ENCODE assay signal across 1 cellular context in the genomic region with DNA sequence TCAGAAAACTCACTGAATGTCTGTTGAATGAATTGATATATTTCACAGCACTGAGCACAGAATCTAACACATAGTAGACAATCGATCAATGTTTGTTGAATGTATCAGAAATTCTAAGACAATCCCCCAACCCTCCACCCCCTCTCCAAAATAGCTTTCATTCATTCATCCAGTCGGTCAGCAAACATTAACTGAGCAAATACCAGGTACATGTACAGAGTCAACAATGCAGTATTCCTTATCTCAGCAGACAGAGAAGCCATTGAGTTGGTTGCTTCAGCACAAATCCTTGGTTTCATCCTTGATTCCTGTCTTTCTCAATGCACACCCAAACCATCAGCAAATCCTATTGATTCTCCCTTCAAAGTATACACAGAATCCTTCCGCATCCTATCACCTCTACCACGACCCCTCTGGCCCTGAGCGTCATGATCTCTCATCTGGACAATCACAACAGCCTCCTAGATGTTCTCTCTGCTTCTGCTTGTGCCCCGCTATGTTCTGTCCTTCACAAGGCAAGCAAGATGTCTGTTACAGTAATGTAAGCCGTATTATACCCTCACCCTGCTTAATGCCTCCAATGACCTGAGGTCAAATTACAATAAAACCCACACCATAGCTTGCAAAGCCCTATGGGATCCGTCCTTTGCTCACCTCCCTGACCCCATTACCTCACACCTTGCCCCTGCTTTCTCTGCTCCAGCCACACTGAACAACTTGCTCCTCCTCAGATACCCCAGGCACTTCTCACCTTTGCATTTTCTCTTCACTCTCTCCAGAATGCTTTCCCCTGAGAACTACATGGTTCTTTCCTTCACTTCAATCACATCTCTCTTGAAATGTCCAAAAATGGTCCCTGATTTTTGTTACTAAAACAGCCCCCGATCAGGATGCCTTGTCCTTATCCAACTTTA.
TF ChIP-seq lines count a peak whose summit lies in the region.

No MANE protein-coding gene starts in this region.

TF ChIP-seq in HepG2, 621 proteins besides CTCF, POLR2A, EP300 and RAD21 (continued from another document and continues in another):
- TF ChIP-seq PHF5A (CRISPR knock-in tag; IDR thresholded peaks at IDR 0.05; ENCODE audit: low read depth, unreplicated experiment): peak; percentile 81
- no peak for TF ChIP-seq KDM5B (CRISPR knock-in tag; IDR thresholded peaks at IDR 0.05; ENCODE audit: borderline replicate concordance)
- TF ChIP-seq, protein P1, sequence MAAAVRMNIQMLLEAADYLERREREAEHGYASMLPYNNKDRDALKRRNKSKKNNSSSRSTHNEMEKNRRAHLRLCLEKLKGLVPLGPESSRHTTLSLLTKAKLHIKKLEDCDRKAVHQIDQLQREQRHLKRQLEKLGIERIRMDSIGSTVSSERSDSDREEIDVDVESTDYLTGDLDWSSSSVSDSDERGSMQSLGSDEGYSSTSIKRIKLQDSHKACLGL (CRISPR knock-in tag; IDR thresholded peaks at IDR 0.05): no peak
- TF ChIP-seq THYN1 (CRISPR knock-in tag; IDR thresholded peaks at IDR 0.05; ENCODE audit: borderline replicate concordance, low read depth): no peak
- peak; percentile 94 for TF ChIP-seq ARID5B (CRISPR knock-in tag; IDR thresholded peaks at IDR 0.05)
- TF ChIP-seq ZNF607 (CRISPR knock-in tag; IDR thresholded peaks at IDR 0.05; ENCODE audit: borderline replicate concordance): no peak
- TF ChIP-seq, protein P2, sequence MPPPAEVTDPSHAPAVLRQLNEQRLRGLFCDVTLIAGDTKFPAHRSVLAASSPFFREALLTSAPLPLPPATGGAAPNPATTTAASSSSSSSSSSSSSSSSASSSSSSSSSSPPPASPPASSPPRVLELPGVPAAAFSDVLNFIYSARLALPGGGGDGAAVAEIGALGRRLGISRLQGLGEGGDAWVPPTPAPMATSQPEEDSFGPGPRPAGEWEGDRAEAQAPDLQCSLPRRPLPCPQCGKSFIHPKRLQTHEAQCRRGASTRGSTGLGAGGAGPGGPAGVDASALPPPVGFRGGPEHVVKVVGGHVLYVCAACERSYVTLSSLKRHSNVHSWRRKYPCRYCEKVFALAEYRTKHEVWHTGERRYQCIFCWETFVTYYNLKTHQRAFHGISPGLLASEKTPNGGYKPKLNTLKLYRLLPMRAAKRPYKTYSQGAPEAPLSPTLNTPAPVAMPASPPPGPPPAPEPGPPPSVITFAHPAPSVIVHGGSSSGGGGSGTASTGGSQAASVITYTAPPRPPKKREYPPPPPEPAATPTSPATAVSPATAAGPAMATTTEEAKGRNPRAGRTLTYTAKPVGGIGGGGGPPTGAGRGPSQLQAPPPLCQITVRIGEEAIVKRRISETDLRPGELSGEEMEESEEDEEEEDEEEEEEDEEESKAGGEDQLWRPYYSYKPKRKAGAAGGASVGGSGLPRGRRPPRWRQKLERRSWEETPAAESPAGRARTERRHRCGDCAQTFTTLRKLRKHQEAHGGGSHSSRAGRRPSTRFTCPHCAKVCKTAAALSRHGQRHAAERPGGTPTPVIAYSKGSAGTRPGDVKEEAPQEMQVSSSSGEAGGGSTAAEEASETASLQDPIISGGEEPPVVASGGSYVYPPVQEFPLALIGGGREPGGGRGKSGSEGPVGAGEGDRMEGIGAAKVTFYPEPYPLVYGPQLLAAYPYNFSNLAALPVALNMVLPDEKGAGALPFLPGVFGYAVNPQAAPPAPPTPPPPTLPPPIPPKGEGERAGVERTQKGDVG (CRISPR knock-in tag; IDR thresholded peaks at IDR 0.05; ENCODE audit: borderline replicate concordance): peak; percentile 47
- TF ChIP-seq DMTF1 (CRISPR knock-in tag; IDR thresholded peaks at IDR 0.05): no peak
- TF ChIP-seq NCOA1 (CRISPR knock-in tag; IDR thresholded peaks at IDR 0.05): peak; percentile 90; the same call in 1 of the 2 replicates
- no peak for TF ChIP-seq ZFP36 (IDR thresholded peaks at IDR 0.05; ENCODE audit: borderline replicate concordance, low read depth, low read length, partially characterized antibody)
- TF ChIP-seq AGO2 (optimal IDR thresholded peaks at IDR 0.05; ENCODE audit: low read depth, low read length): no peak
- TF ChIP-seq TAF15 (IDR thresholded peaks at IDR 0.05; ENCODE audit: low read depth, low read length, poor library complexity, severe bottlenecking): no peak
- TF ChIP-seq, protein P3, sequence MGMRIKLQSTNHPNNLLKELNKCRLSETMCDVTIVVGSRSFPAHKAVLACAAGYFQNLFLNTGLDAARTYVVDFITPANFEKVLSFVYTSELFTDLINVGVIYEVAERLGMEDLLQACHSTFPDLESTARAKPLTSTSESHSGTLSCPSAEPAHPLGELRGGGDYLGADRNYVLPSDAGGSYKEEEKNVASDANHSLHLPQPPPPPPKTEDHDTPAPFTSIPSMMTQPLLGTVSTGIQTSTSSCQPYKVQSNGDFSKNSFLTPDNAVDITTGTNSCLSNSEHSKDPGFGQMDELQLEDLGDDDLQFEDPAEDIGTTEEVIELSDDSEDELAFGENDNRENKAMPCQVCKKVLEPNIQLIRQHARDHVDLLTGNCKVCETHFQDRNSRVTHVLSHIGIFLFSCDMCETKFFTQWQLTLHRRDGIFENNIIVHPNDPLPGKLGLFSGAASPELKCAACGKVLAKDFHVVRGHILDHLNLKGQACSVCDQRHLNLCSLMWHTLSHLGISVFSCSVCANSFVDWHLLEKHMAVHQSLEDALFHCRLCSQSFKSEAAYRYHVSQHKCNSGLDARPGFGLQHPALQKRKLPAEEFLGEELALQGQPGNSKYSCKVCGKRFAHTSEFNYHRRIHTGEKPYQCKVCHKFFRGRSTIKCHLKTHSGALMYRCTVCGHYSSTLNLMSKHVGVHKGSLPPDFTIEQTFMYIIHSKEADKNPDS (CRISPR knock-in tag; IDR thresholded peaks at IDR 0.05): peak; percentile 42; the same call in 1 of the 2 replicates
- peak; percentile 96 for TF ChIP-seq CREM (IDR thresholded peaks at IDR 0.05)
- no peak for TF ChIP-seq CREM (CRISPR knock-in tag; IDR thresholded peaks at IDR 0.05)
- TF ChIP-seq, protein P4, sequence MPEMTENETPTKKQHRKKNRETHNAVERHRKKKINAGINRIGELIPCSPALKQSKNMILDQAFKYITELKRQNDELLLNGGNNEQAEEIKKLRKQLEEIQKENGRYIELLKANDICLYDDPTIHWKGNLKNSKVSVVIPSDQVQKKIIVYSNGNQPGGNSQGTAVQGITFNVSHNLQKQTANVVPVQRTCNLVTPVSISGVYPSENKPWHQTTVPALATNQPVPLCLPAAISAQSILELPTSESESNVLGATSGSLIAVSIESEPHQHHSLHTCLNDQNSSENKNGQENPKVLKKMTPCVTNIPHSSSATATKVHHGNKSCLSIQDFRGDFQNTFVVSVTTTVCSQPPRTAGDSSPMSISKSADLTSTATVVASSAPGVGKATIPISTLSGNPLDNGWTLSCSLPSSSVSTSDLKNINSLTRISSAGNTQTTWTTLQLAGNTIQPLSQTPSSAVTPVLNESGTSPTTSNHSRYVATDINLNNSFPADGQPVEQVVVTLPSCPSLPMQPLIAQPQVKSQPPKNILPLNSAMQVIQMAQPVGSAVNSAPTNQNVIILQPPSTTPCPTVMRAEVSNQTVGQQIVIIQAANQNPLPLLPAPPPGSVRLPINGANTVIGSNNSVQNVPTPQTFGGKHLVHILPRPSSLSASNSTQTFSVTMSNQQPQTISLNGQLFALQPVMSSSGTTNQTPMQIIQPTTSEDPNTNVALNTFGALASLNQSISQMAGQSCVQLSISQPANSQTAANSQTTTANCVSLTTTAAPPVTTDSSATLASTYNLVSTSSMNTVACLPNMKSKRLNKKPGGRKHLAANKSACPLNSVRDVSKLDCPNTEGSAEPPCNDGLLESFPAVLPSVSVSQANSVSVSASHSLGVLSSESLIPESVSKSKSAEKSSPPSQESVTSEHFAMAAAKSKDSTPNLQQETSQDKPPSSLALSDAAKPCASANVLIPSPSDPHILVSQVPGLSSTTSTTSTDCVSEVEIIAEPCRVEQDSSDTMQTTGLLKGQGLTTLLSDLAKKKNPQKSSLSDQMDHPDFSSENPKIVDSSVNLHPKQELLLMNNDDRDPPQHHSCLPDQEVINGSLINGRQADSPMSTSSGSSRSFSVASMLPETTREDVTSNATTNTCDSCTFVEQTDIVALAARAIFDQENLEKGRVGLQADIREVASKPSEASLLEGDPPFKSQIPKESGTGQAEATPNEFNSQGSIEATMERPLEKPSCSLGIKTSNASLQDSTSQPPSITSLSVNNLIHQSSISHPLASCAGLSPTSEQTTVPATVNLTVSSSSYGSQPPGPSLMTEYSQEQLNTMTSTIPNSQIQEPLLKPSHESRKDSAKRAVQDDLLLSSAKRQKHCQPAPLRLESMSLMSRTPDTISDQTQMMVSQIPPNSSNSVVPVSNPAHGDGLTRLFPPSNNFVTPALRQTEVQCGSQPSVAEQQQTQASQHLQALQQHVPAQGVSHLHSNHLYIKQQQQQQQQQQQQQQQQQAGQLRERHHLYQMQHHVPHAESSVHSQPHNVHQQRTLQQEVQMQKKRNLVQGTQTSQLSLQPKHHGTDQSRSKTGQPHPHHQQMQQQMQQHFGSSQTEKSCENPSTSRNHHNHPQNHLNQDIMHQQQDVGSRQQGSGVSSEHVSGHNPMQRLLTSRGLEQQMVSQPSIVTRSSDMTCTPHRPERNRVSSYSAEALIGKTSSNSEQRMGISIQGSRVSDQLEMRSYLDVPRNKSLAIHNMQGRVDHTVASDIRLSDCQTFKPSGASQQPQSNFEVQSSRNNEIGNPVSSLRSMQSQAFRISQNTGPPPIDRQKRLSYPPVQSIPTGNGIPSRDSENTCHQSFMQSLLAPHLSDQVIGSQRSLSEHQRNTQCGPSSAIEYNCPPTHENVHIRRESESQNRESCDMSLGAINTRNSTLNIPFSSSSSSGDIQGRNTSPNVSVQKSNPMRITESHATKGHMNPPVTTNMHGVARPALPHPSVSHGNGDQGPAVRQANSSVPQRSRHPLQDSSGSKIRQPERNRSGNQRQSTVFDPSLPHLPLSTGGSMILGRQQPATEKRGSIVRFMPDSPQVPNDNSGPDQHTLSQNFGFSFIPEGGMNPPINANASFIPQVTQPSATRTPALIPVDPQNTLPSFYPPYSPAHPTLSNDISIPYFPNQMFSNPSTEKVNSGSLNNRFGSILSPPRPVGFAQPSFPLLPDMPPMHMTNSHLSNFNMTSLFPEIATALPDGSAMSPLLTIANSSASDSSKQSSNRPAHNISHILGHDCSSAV (CRISPR knock-in tag; IDR thresholded peaks at IDR 0.05; ENCODE audit: borderline replicate concordance): no peak
- peak; percentile 99 for TF ChIP-seq ISL2 (CRISPR knock-in tag; IDR thresholded peaks at IDR 0.05)
- no peak for TF ChIP-seq ZNF10 (CRISPR knock-in tag; IDR thresholded peaks at IDR 0.05; ENCODE audit: borderline replicate concordance, low read depth)
- TF ChIP-seq ZNF639 (CRISPR knock-in tag; conservative IDR thresholded peaks at IDR 0.05): no peak
- TF ChIP-seq CENPX (CRISPR knock-in tag; IDR thresholded peaks at IDR 0.05): no peak
- TF ChIP-seq, protein P5, sequence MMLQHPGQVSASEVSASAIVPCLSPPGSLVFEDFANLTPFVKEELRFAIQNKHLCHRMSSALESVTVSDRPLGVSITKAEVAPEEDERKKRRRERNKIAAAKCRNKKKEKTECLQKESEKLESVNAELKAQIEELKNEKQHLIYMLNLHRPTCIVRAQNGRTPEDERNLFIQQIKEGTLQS (CRISPR knock-in tag; IDR thresholded peaks at IDR 0.05): peak; percentile 37; the same call in 1 of the 2 replicates
- TF ChIP-seq, protein P6, sequence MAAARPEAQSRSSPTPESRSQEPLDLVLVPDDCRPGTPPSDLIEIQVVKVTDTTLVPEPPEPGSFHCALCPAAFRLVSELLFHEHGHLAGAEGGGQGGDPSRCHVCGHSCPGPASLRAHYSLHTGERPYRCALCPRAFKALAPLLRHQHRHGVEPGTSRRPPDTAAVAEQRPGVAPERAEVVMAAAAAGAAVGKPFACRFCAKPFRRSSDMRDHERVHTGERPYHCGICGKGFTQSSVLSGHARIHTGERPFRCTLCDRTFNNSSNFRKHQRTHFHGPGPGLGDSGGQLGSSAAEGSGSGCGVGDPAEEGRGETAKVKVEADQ (CRISPR knock-in tag; IDR thresholded peaks at IDR 0.05; ENCODE audit: borderline replicate concordance): peak; percentile 53; the same call in 1 of the 2 replicates
- peak; percentile 93 for TF ChIP-seq HMG20B (CRISPR knock-in tag; conservative IDR thresholded peaks at IDR 0.05)
- no peak for TF ChIP-seq TRIM24 (CRISPR knock-in tag; IDR thresholded peaks at IDR 0.05)
